Comparison of ENCODE assay signal across 1 cellular context in the genomic region with DNA sequence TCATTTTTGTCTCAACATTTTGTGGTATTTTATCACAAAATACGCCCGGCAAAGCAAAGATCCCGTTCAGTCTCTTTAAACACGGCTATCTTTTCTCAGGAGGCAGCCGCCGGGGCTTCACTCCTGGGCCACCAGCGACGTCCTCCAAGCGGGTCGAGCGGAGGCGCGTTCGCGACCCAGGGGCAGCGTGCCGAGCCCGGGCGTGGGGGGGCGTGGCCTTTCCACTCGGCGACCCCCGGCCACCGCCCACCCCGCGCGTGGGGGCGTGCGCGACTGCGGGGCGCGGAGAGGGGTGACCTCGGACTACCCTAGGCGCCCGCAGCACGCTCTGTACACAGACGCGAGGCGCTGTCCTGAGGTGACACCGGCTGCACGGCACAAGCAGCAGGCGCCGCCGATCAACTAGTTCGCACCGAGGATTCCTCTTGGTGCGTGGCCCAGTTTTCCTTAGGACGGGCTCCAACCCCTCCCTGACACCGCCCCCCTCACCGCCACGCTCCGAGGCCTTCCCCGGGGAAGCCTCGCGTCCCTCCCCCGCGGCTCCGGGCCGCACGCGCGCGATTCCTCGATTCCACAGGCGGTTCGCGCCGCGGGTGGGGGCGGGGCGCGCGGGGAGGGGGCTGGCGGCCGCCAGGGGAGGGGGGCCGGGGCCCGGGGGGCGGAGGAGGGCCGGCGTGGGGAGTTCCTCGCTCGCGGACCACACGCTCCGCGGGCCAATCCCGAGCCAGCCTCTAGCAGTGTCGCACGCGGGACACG.
TF ChIP-seq lines count a peak whose summit lies in the region.

No MANE protein-coding gene starts in this region.

TF ChIP-seq in HepG2, 621 proteins besides CTCF, POLR2A, EP300 and RAD21 (continued from another document):
- TF ChIP-seq, protein P1, sequence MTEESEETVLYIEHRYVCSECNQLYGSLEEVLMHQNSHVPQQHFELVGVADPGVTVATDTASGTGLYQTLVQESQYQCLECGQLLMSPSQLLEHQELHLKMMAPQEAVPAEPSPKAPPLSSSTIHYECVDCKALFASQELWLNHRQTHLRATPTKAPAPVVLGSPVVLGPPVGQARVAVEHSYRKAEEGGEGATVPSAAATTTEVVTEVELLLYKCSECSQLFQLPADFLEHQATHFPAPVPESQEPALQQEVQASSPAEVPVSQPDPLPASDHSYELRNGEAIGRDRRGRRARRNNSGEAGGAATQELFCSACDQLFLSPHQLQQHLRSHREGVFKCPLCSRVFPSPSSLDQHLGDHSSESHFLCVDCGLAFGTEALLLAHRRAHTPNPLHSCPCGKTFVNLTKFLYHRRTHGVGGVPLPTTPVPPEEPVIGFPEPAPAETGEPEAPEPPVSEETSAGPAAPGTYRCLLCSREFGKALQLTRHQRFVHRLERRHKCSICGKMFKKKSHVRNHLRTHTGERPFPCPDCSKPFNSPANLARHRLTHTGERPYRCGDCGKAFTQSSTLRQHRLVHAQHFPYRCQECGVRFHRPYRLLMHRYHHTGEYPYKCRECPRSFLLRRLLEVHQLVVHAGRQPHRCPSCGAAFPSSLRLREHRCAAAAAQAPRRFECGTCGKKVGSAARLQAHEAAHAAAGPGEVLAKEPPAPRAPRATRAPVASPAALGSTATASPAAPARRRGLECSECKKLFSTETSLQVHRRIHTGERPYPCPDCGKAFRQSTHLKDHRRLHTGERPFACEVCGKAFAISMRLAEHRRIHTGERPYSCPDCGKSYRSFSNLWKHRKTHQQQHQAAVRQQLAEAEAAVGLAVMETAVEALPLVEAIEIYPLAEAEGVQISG (CRISPR knock-in tag; IDR thresholded peaks at IDR 0.05) = 0 out of 2 replicates have a peak, but pooled peaks have one; percentile 32
- TF ChIP-seq, protein P2, sequence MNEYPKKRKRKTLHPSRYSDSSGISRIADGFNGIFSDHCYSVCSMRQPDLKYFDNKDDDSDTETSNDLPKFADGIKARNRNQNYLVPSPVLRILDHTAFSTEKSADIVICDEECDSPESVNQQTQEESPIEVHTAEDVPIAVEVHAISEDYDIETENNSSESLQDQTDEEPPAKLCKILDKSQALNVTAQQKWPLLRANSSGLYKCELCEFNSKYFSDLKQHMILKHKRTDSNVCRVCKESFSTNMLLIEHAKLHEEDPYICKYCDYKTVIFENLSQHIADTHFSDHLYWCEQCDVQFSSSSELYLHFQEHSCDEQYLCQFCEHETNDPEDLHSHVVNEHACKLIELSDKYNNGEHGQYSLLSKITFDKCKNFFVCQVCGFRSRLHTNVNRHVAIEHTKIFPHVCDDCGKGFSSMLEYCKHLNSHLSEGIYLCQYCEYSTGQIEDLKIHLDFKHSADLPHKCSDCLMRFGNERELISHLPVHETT (CRISPR knock-in tag; conservative IDR thresholded peaks at IDR 0.05) = no peak
- TF ChIP-seq U2AF2 (IDR thresholded peaks at IDR 0.05; ENCODE audit: low read depth, low read length) = no peak
- TF ChIP-seq, protein P3, sequence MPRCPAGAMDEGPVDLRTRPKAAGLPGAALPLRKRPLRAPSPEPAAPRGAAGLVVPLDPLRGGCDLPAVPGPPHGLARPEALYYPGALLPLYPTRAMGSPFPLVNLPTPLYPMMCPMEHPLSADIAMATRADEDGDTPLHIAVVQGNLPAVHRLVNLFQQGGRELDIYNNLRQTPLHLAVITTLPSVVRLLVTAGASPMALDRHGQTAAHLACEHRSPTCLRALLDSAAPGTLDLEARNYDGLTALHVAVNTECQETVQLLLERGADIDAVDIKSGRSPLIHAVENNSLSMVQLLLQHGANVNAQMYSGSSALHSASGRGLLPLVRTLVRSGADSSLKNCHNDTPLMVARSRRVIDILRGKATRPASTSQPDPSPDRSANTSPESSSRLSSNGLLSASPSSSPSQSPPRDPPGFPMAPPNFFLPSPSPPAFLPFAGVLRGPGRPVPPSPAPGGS (CRISPR knock-in tag; IDR thresholded peaks at IDR 0.05) = peak; percentile 95; the same call in 1 of the 2 replicates
- no peak for TF ChIP-seq HCFC1 (IDR thresholded peaks at IDR 0.05; ENCODE audit: low read depth, low read length)
- TF ChIP-seq PHF5A (CRISPR knock-in tag; IDR thresholded peaks at IDR 0.05; ENCODE audit: low read depth, unreplicated experiment) = peak; percentile 13
- no peak for TF ChIP-seq TOE1 (CRISPR knock-in tag; IDR thresholded peaks at IDR 0.05)
- TF ChIP-seq TCF7L2 (IDR thresholded peaks at IDR 0.05; ENCODE audit: low read depth, low read length) = no peak
- TF ChIP-seq, protein P4, sequence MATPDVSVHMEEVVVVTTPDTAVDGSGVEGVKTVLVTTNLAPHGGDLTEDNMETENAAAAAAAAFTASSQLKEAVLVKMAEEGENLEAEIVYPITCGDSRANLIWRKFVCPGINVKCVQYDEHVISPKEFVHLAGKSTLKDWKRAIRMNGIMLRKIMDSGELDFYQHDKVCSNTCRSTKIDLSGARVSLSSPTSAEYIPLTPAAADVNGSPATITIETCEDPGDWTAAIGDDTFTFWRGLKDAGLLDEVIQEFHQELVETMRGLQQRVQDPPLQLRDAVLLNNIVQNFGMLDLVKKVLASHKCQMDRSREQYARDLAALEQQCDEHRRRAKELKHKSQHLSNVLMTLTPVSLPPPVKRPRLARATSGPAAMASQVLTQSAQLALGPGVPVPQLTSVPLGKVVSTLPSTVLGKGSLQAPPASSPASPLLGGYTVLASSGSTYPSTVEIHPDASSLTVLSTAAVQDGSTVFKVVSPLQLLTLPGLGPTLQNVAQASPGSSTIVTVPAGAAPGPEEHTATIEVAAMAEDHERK (CRISPR knock-in tag; IDR thresholded peaks at IDR 0.05; ENCODE audit: low read depth) = no peak
- TF ChIP-seq, protein P5, sequence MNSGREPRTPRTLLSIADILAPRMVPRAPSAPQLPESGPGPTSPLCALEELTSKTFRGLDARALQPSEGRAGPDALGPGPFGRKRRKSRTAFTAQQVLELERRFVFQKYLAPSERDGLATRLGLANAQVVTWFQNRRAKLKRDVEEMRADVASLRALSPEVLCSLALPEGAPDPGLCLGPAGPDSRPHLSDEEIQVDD (CRISPR knock-in tag; IDR thresholded peaks at IDR 0.05; ENCODE audit: borderline replicate concordance) = peak; percentile 84; the same call in 1 of the 2 replicates
- no peak for TF ChIP-seq XBP1 (CRISPR knock-in tag; IDR thresholded peaks at IDR 0.05)
- TF ChIP-seq SIN3A (IDR thresholded peaks at IDR 0.05; ENCODE audit: borderline replicate concordance, low read depth, low read length) = no peak; the same call in 1 of the 2 replicates
- TF ChIP-seq ZFP90 (CRISPR knock-in tag; IDR thresholded peaks at IDR 0.05; ENCODE audit: borderline replicate concordance) = no peak; the same call in 1 of the 2 replicates
- TF ChIP-seq, protein P6, sequence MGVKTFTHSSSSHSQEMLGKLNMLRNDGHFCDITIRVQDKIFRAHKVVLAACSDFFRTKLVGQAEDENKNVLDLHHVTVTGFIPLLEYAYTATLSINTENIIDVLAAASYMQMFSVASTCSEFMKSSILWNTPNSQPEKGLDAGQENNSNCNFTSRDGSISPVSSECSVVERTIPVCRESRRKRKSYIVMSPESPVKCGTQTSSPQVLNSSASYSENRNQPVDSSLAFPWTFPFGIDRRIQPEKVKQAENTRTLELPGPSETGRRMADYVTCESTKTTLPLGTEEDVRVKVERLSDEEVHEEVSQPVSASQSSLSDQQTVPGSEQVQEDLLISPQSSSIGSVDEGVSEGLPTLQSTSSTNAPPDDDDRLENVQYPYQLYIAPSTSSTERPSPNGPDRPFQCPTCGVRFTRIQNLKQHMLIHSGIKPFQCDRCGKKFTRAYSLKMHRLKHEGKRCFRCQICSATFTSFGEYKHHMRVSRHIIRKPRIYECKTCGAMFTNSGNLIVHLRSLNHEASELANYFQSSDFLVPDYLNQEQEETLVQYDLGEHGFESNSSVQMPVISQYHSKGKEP (CRISPR knock-in tag; IDR thresholded peaks at IDR 0.05) = no peak
- peak; percentile 42 for TF ChIP-seq POLR2G (IDR thresholded peaks at IDR 0.05; ENCODE audit: low read depth, low read length)
- TF ChIP-seq ZBTB20 (CRISPR knock-in tag; IDR thresholded peaks at IDR 0.05; ENCODE audit: borderline replicate concordance, low read depth) = peak; percentile 31; the same call in 1 of the 2 replicates
- TF ChIP-seq ZBTB7A (CRISPR knock-in tag; IDR thresholded peaks at IDR 0.05) = peak; percentile 92
